Comparison of ENCODE assay signal across 8 cellular contexts in genomic region chr1:149916193-149916926, GRCh38. TPM values are rescaled to one million over a fixed set of nuclear protein-coding genes. Genes with fewer than 3 reads are reported as not detected.
A peak's percentile ranks its signal among the peaks of the same experiment; 100 is the strongest.
DNase-seq lines count a peak whose midpoint lies in the region; ATAC-seq and TF ChIP-seq lines count a peak whose summit lies in the region.

No MANE protein-coding gene starts in this region.

- POLR2A ChIA-PET in activated CD4-positive, alpha-beta memory T cell treated with anti-CD3 and anti-CD28 coated beads, Interleukin-2, amount 10 ng/mL, durations not matched to agents 7 days and 5 days (lab: Charles Lee): interaction anchor here (0.6 to 5.4 kb wide), 11 partner anchors 9 to 294 kb away, joined by 3 to 42 read pairs (median 5); partner anchors contain the start of genes BOLA1 and SF3B4

- peaks cover 28% of the 10 kb centered on the region for H3K4me1 Mint-ChIP-seq in activated T-cell treated with anti-CD3 and anti-CD28 coated beads, Interleukin-2, amount 50 U/mL, for 72 hours (ENCODE audit: low read depth)
- peaks cover 42% of the 10 kb centered on the region for H3K4me1 Mint-ChIP-seq in activated CD4-positive, alpha-beta memory T cell treated with anti-CD3 and anti-CD28 coated beads, Interleukin-2, amount 10 ng/mL, durations not matched to agents 7 days and 5 days

- in situ Hi-C loops in GM13976 (cut with MboI; ENCODE audit: low sequenced_read_pairs, unreplicated experiment): no loop called here

- no peaks in the 10 kb centered on the region for H3K9me3 Mint-ChIP-seq in activated T-cell treated with anti-CD3 and anti-CD28 coated beads, Interleukin-2, amount 50 U/mL, for 72 hours
- no peaks in the 10 kb centered on the region for H3K9me3 Mint-ChIP-seq in activated CD4-positive, alpha-beta memory T cell treated with anti-CD3 and anti-CD28 coated beads, Interleukin-2, amount 10 ng/mL, durations not matched to agents 7 days and 5 days

- peak overlapping the region; percentile 67 to 89 for H3K4me3 Mint-ChIP-seq in activated T-cell treated with anti-CD3 and anti-CD28 coated beads, Interleukin-2, amount 50 U/mL, for 72 hours
- H3K4me3 Mint-ChIP-seq in activated CD4-positive, alpha-beta memory T cell treated with anti-CD3 and anti-CD28 coated beads, Interleukin-2, amount 10 ng/mL, durations not matched to agents 7 days and 5 days: peak overlapping the region; percentile 85

- peak; percentile 1 to 9 for ATAC-seq in activated T-cell treated with anti-CD3 and anti-CD28 coated beads, Interleukin-2, amount 50 U/mL, for 72 hours (replicated peaks in 1 of 2)

- H3K4me3 ChIP-seq in iPS-11a (ENCODE audit: low read depth, low read length): peak overlapping the region; percentile 76

- no peak for DNase-seq in activated T-cell treated with anti-CD3 and anti-CD28 coated beads, Interleukin-2, amount 50 U/mL, for 72 hours
- no peak for DNase-seq in activated T-cell treated with anti-CD3 and anti-CD28 coated beads, Interleukin-2, amount 50 U/mL, for 48 hours
- no peak for DNase-seq in activated CD4-positive, alpha-beta memory T cell treated with anti-CD3 and anti-CD28 coated beads, Interleukin-2, amount 10 ng/mL, durations not matched to agents 7 days and 5 days
- no peak for DNase-seq in ureter (ENCODE audit: low spot score)
- no peak for DNase-seq in GM13976 (ENCODE audit: low spot score)
- DNase-seq in LoVo (ENCODE audit: low spot score): no peak

- no peaks in the 10 kb centered on the region for H3K36me3 Mint-ChIP-seq in activated T-cell treated with anti-CD3 and anti-CD28 coated beads, Interleukin-2, amount 50 U/mL, for 72 hours (ENCODE audit: insufficient read depth in 2 of 2)
- peaks cover 9% of the 10 kb centered on the region for H3K36me3 Mint-ChIP-seq in activated CD4-positive, alpha-beta memory T cell treated with anti-CD3 and anti-CD28 coated beads, Interleukin-2, amount 10 ng/mL, durations not matched to agents 7 days and 5 days (ENCODE audit: low read depth)

- no peak overlapping the region for H3K27ac Mint-ChIP-seq in activated T-cell treated with anti-CD3 and anti-CD28 coated beads, Interleukin-2, amount 50 U/mL, for 72 hours
- H3K27ac Mint-ChIP-seq in activated CD4-positive, alpha-beta memory T cell treated with anti-CD3 and anti-CD28 coated beads, Interleukin-2, amount 10 ng/mL, durations not matched to agents 7 days and 5 days: peak overlapping the region; percentile 41

- H3K27ac ChIP-seq in temporal lobe (ENCODE audit: low read depth, low read length): peak overlapping the region; percentile 80

- H3K27me3 Mint-ChIP-seq in activated T-cell treated with anti-CD3 and anti-CD28 coated beads, Interleukin-2, amount 50 U/mL, for 72 hours (ENCODE audit: low read depth): no peaks in the 10 kb centered on the region
- peaks cover 4% of the 10 kb centered on the region for H3K27me3 Mint-ChIP-seq in activated CD4-positive, alpha-beta memory T cell treated with anti-CD3 and anti-CD28 coated beads, Interleukin-2, amount 10 ng/mL, durations not matched to agents 7 days and 5 days

- no peak for TF ChIP-seq CTCF in GM13976 (IDR thresholded peaks at IDR 0.05; ENCODE audit: borderline replicate concordance, control extremely low read depth, extremely low read depth, insufficient read depth, missing control alignments)

- CTCF ChIA-PET in activated CD4-positive, alpha-beta memory T cell treated with anti-CD3 and anti-CD28 coated beads, Interleukin-2, amount 10 ng/mL, durations not matched to agents 7 days and 5 days (lab: Charles Lee): no interaction called here

RNA-seq across cellular contexts. Expression of gene SV2A, which starts 1.3 kb away (rescaled TPM):
- 10 to 100 TPM; 13.0 to 14.8 TPM for total RNA-seq in activated T-cell treated with anti-CD3 and anti-CD28 coated beads, Interleukin-2, amount 50 U/mL, for 72 hours
- 10 to 100 TPM; 14.4 to 15.2 TPM for total RNA-seq in activated CD4-positive, alpha-beta memory T cell treated with anti-CD3 and anti-CD28 coated beads, Interleukin-2, amount 10 ng/mL, durations not matched to agents 7 days and 5 days
- total RNA-seq in temporal lobe: 72.0 TPM
- total RNA-seq in ureter: 5.5 TPM

RNA-seq across cellular contexts. Expression of gene SF3B4, which starts 11.2 kb away (rescaled TPM):
- 10 to 100 TPM; 59.7 to 74.4 TPM for total RNA-seq in activated T-cell treated with anti-CD3 and anti-CD28 coated beads, Interleukin-2, amount 50 U/mL, for 72 hours
- total RNA-seq in activated CD4-positive, alpha-beta memory T cell treated with anti-CD3 and anti-CD28 coated beads, Interleukin-2, amount 10 ng/mL, durations not matched to agents 7 days and 5 days: 10 to 100 TPM; 82.3 to 84.3 TPM
- total RNA-seq in temporal lobe: 16.7 TPM
- total RNA-seq in ureter: 54.2 TPM

RNA-seq across cellular contexts. Expression of gene BOLA1, which starts 17.0 kb away (rescaled TPM):
- 10 to 100 TPM; 26.9 to 29.4 TPM for total RNA-seq in activated T-cell treated with anti-CD3 and anti-CD28 coated beads, Interleukin-2, amount 50 U/mL, for 72 hours
- total RNA-seq in activated CD4-positive, alpha-beta memory T cell treated with anti-CD3 and anti-CD28 coated beads, Interleukin-2, amount 10 ng/mL, durations not matched to agents 7 days and 5 days: 10 to 100 TPM; 24.9 to 27.2 TPM
- total RNA-seq in temporal lobe (8.6 TPM), ureter (16.4 TPM)

RNA-seq across cellular contexts. Expression of gene MTMR11, which starts 20.3 kb away (rescaled TPM):
- 1 to 10 TPM; 6.9 to 9.2 TPM for total RNA-seq in activated T-cell treated with anti-CD3 and anti-CD28 coated beads, Interleukin-2, amount 50 U/mL, for 72 hours
- total RNA-seq in activated CD4-positive, alpha-beta memory T cell treated with anti-CD3 and anti-CD28 coated beads, Interleukin-2, amount 10 ng/mL, durations not matched to agents 7 days and 5 days: 10 to 100 TPM; 19.2 to 20.7 TPM
- total RNA-seq in temporal lobe (1.2 TPM), ureter (14.6 TPM)
